8 cellular contexts compared by ENCODE assay signal in genomic region chr9:126690431-126691051, GRCh38.
DNase-seq lines count a peak whose midpoint lies in the region; ATAC-seq, FAIRE-seq and TF ChIP-seq lines count a peak whose summit lies in the region.

No MANE protein-coding gene starts in this region.

- no peaks in the 10 kb centered on the region for H3K36me3 ChIP-seq in K562 (ENCODE audit: control insufficient read depth, insufficient read depth, low read length)
- H3K36me3 ChIP-seq in liver (ENCODE audit: control insufficient read depth in 4 of 4, insufficient read depth in 3 of 4, low read depth in 1 of 4, low read length in 3 of 4): no peaks in the 10 kb centered on the region

- CTCF ChIA-PET in K562 (lab: Yijun Ruan, JAX; ENCODE audit: low intra/inter-chr PET ratio): no interaction called here

- peak; percentile 92 for ATAC-seq in K562
- no peak for ATAC-seq in HG02678 (IDR thresholded peaks at IDR 0.05; ENCODE audit: unreplicated experiment)
- no peak for ATAC-seq in HG03095 (IDR thresholded peaks at IDR 0.05; ENCODE audit: unreplicated experiment)

- no peak overlapping the region for H3K27ac ChIP-seq in K562 (ENCODE audit: extremely low read depth, low read depth, low read length)
- no peak overlapping the region for H3K27ac ChIP-seq in liver (ENCODE audit: low read depth in 1 of 2, low read length in 2 of 2)

- WGBS in K562 (ENCODE audit: insufficient coverage, low coverage, missing lambda C conversion rate): 19% methylated on average over 24 of the region's 25 CpGs
- WGBS in liver: 48% methylated on average over 25 of the region's 25 CpGs

- H3K9me3 ChIP-seq in K562 (replicated peaks; ENCODE audit: control insufficient read depth, insufficient read depth, low read depth, low read length): no peaks in the 10 kb centered on the region; the same call in 1 of the 2 replicates
- H3K9me3 ChIP-seq in liver (ENCODE audit: control insufficient read depth in 4 of 4, low read length in 3 of 4): no peaks in the 10 kb centered on the region

- no peaks in the 10 kb centered on the region for H3K9me1 ChIP-seq in K562 (ENCODE audit: control insufficient read depth, insufficient read depth, low read length)

- TF ChIP-seq POLR2A in K562 (conservative IDR thresholded peaks at IDR 0.05): no peak

- H3K4me1 ChIP-seq in K562 (replicated peaks in 1 of 2; ENCODE audit: control insufficient read depth in 2 of 2, insufficient read depth in 2 of 2, low read length in 2 of 2) (peaks cover 0 to 14% of the 10 kb centered on the region in 2 experiments; a peak in 1 of 5 replicates), liver (ENCODE audit: control insufficient read depth in 4 of 4, insufficient read depth in 4 of 4, low read length in 3 of 4) (no peaks in the 10 kb centered on the region)

- no TSS peak for BruUV-seq in K562 (replicated peaks; lab: Mats Ljungman, UMichigan)

- H3K79me2 ChIP-seq in K562 (ENCODE audit: control insufficient read depth, insufficient read depth, low read length): no peaks in the 10 kb centered on the region

- no peak for TF ChIP-seq EP300 in K562 (IDR thresholded peaks at IDR 0.05; ENCODE audit: low read length)

- H4K20me1 ChIP-seq in K562 (replicated peaks; ENCODE audit: control insufficient read depth, insufficient read depth, low read length): peaks cover 15% of the 10 kb centered on the region

- no peak overlapping the region for H2AFZ ChIP-seq in K562 (ENCODE audit: low read depth, low read length)

- H3K4me3 ChIP-seq in K562 (no peak overlapping the region), liver (ENCODE audit: low read depth in 1 of 3, low read length in 3 of 3) (no peak overlapping the region)

- no peak overlapping the region for H3K4me2 ChIP-seq in K562 (ENCODE audit: insufficient read depth, low read length)

- in situ Hi-C loops in ACHN (cut with HindIII; ENCODE audit: low pct_ligation_motif_present, low pct_unique_long_range_greater_than_20kb, low sequenced_read_pairs): no loop called here
- in situ Hi-C loops in K562 (cut with MboI): loop anchor here (5.0 to 10.0 kb wide), 2 partner anchors 83 to 186 kb away; no protein-coding TSS in a partner anchor

- H3K27me3 ChIP-seq in K562 (ENCODE audit: control insufficient read depth in 2 of 2, insufficient read depth in 2 of 2, low read length in 2 of 2) (peaks cover 19 to 66% of the 10 kb centered on the region in 2 experiments; a peak in 4 of 5 replicates), liver (ENCODE audit: control insufficient read depth in 4 of 4, insufficient read depth in 4 of 4, low read length in 3 of 4) (peaks cover 0 to 5% (median 3%) of the 10 kb centered on the region in 4 donors)

- H3K9ac ChIP-seq in K562 (ENCODE audit: insufficient read depth in 1 of 2, low read depth in 2 of 2, low read length in 2 of 2): no peak overlapping the region
- no peak overlapping the region for H3K9ac ChIP-seq in liver (ENCODE audit: low read depth in 1 of 2, low read length in 2 of 2)

- POLR2A ChIA-PET in K562 (lab: Yijun Ruan, JAX): interaction anchor here (0.6 to 1.4 kb wide), 3 partner anchors 49 to 191 kb away, joined by 3 to 5 read pairs (median 3); no protein-coding TSS in a partner anchor

- TF ChIP-seq CTCF in K562 (IDR thresholded peaks at IDR 0.05 in 2 of 3, conservative IDR thresholded peaks at IDR 0.05 in 1 of 3; ENCODE audit: insufficient read depth in 2 of 3, low read depth in 1 of 3, low read length in 3 of 3) (peak; percentile 64 to 78 (median 72)), liver (IDR thresholded peaks at IDR 0.05; ENCODE audit: low read depth, low read length, missing input control) (peak; percentile 38)

- FAIRE-seq in K562 (lab: Jason Lieb, UNC): peak; percentile 59

- DNase-seq in ACHN (peak; percentile 32), GM19240 (ENCODE audit: insufficient read length, low spot score) (peak; percentile 79), T-helper 9 cell (peak; percentile 42), K562 (ENCODE audit: extremely low read depth in 1 of 4, low spot score in 3 of 4) (peak; percentile 66 to 81 (median 80))
- DNase-seq in stimulated activated CD8-positive, alpha-beta memory T cell treated with anti-CD3 and anti-CD28 coated beads, Interleukin-4, amount 100 ng/mL, for 24 hours (ENCODE audit: low read depth): peak; percentile 55

- intact Hi-C loops in K562 (cut with micrococcal nuclease): loop anchor here (5.0 kb wide), 2 partner anchors 78 to 188 kb away; partner anchors contain the start of gene LMX1B

- peak in 1 of 2 experiments; percentile 52; a peak in 2 of 4 replicates for TF ChIP-seq RAD21 in K562 (CRISPR knock-in tag; conservative IDR thresholded peaks at IDR 0.05 in 1 of 2, IDR thresholded peaks at IDR 0.05 in 1 of 2)
- TF ChIP-seq RAD21 in liver (IDR thresholded peaks at IDR 0.05): peak in 1 of 2 donors; percentile 69

TF ChIP-seq in K562, 482 proteins besides CTCF, POLR2A, EP300 and RAD21 (continues in another document):
- TF ChIP-seq PHTF2 (CRISPR knock-in tag; IDR thresholded peaks at IDR 0.05) (no peak), ZNF232 (CRISPR knock-in tag; IDR thresholded peaks at IDR 0.05) (no peak), ATF1 (CRISPR knock-in tag; IDR thresholded peaks at IDR 0.05) (no peak), ATF1 (tag; IDR thresholded peaks at IDR 0.05) (no peak), SMC3 (conservative IDR thresholded peaks at IDR 0.05; ENCODE audit: insufficient read depth, low read depth, low read length) (peak; percentile 39; the same call in 1 of the 2 replicates), XRCC5 (IDR thresholded peaks at IDR 0.05; ENCODE audit: low read depth, low read length) (0 out of 2 replicates have a peak, but pooled peaks have one; percentile 39), CLOCK (CRISPR knock-in tag; IDR thresholded peaks at IDR 0.05; ENCODE audit: borderline replicate concordance) (no peak), MAZ (CRISPR knock-in tag; conservative IDR thresholded peaks at IDR 0.05 in 1 of 2, IDR thresholded peaks at IDR 0.05 in 1 of 2) (peak in 1 of 2 experiments; percentile 58; a peak in 1 of 4 replicates), NFIC (IDR thresholded peaks at IDR 0.05) (peak; percentile 84)

TF ChIP-seq in liver, 16 proteins besides CTCF, POLR2A, EP300 and RAD21:
- TF ChIP-seq FOXA1 (IDR thresholded peaks at IDR 0.05) (no peak), SP1 (IDR thresholded peaks at IDR 0.05) (no peak)
